In the genomic region with DNA sequence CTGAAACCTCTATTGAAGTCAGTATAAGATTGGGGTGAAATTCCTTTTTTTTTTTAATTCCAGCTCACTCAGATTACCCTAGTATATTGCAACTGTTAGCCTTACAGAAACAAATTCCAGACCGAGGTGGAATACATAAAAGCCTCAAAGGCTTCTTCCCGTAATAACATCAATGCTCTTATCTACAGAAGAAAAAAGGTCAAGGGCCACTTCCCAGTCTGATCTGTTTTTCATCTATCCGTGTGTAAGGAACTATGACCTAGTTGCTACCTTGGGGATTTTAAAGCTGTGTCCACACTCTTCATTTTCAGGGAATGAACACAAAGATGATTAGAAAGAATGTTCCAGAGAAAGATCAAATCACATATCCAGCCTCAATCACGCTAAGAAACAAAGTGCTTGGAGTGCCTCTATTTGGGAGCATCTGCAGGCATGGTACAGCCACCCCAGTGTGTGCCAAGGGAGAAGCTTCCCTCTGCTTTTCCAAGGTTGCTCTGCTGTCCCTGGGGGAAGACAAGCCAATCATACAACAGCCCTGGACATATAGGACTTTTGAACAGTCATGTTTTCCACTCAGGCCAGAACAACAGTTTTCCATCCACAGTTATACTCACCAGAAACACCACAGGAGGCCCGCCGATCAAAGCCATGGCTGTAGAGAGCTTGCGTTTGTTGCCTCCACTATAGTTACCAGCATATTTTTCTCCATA, we compare ENCODE assay signal across 22 cellular contexts.
"Had no signal": no experiment of that assay in that cellular context is flagged by ENCODE, and none has a peak within 500 bp of the region (broad histone marks: within the 10 kb centered on the region; RNA-seq: fewer than 3 reads in every experiment).

No MANE protein-coding gene starts in this region.

- H3K4me3 ChIP-seq: colonic mucosa, dorsolateral prefrontal cortex, esophagus squamous epithelium, gastroesophageal sphincter, ovary, prostate gland had no signal

- FAIRE-seq: astrocyte had no signal

- H3K9me3 ChIP-seq: colonic mucosa, esophagus squamous epithelium, gastroesophageal sphincter, ovary, prostate gland had no signal

- H3K27me3 ChIP-seq: colonic mucosa, dorsolateral prefrontal cortex, esophagus squamous epithelium, gastroesophageal sphincter, ovary had no signal

- H3K4me1 ChIP-seq: colonic mucosa, esophagus squamous epithelium, gastroesophageal sphincter, prostate gland had no signal

- H3K27ac ChIP-seq: colonic mucosa, dorsolateral prefrontal cortex, esophagus squamous epithelium, gastroesophageal sphincter, ovary, prostate gland, VCaP had no signal

- H3K36me3 ChIP-seq: ovary had no signal

- DNase-seq: activated CD4-positive, alpha-beta T cell treated with anti-CD3 and anti-CD28 coated beads, Interleukin-2, amount 10 ng/mL, durations not matched to agents 7 days and 5 days; activated CD4-positive, CD25-positive, alpha-beta regulatory T cell treated with anti-CD3 and anti-CD28 coated beads, Interleukin-2, amount 50 U/mL, for 72 hours; activated CD8-positive, alpha-beta memory T cell treated with anti-CD3 and anti-CD28 coated beads, Interleukin-2, amount 10 ng/mL, durations not matched to agents 7 days and 5 days; activated CD8-positive, alpha-beta T cell treated with anti-CD3 and anti-CD28 coated beads for 36 hours; activated gamma-delta T cell; activated naive CD4-positive, alpha-beta T cell treated with anti-CD3 and anti-CD28 coated beads, Interleukin-2, amount 50 U/mL, for 16 hours; activated naive CD8-positive, alpha-beta T cell treated with anti-CD3 and anti-CD28 coated beads, Interleukin-2, amount 50 U/mL, for 24 hours; activated T-cell treated with anti-CD3 and anti-CD28 coated beads for 4 hours; colonic mucosa; effector memory CD8-positive, alpha-beta T cell; esophagus squamous epithelium; head of caudate nucleus; islet precursor cell; natural killer cell; ovary; stimulated activated CD4-positive, alpha-beta T cell treated with anti-CD3 and anti-CD28 coated beads, Interleukin-4, amount 100 ng/mL, for 24 hours; stimulated activated naive CD4-positive, alpha-beta T cell treated with Interleukin-2 at 50 U/mL for 16 hours had no signal

- ATAC-seq: activated CD8-positive, alpha-beta memory T cell treated with anti-CD3 and anti-CD28 coated beads, Interleukin-2, amount 10 ng/mL, durations not matched to agents 7 days and 5 days; activated CD8-positive, alpha-beta T cell treated with anti-CD3 and anti-CD28 coated beads for 36 hours; activated naive CD8-positive, alpha-beta T cell treated with anti-CD3 and anti-CD28 coated beads, Interleukin-2, amount 50 U/mL, for 24 hours; effector memory CD8-positive, alpha-beta T cell; gastroesophageal sphincter; natural killer cell had no signal
